28 cellular contexts compared by ENCODE assay signal in genomic region chr3:185625784-185626183, GRCh38. TPM values are rescaled to one million over a fixed set of nuclear protein-coding genes. Genes with fewer than 3 reads are reported as not detected.
DNase-seq lines count a peak whose midpoint lies in the region; ATAC-seq and TF ChIP-seq lines count a peak whose summit lies in the region.
"Had no signal": no experiment of that assay in that cellular context is flagged by ENCODE, and none has a peak within 500 bp of the region (broad histone marks: within the 10 kb centered on the region; RNA-seq: fewer than 3 reads in every experiment).

No MANE protein-coding gene starts in this region.

- H3K36me3 ChIP-seq in HEK293 (ENCODE audit: control insufficient read depth in 2 of 2, insufficient read depth in 1 of 2, low read length in 2 of 2) (peaks cover 1 to 65% of the 10 kb centered on the region in 2 experiments), testis (ENCODE audit: low read depth, missing control alignments) (no peaks in the 10 kb centered on the region)

- H3K27ac ChIP-seq in HEK293 (ENCODE audit: extremely low read depth, low read depth, low read length) (no peak overlapping the region), testis (no peak overlapping the region)
- H3K27ac ChIP-seq: HL-60, RWPE1 had no signal

- H3K36me3 Mint-ChIP-seq in activated T-cell treated with anti-CD3 and anti-CD28 coated beads, Interleukin-2, amount 50 U/mL, for 24 hours (ENCODE audit: low read depth), result peaks cover 73% of the 10 kb centered on the region
- H3K36me3 Mint-ChIP-seq in T-helper 1 cell treated with Interleukin-12 subunit alpha and Interleukin-12 subunit beta and Interleukin-4 antibody, amounts not matched to agents 30 μg/mL and 1 μg/mL, for 36 hours (ENCODE audit: low read depth), result peaks cover 23% of the 10 kb centered on the region
- H3K36me3 Mint-ChIP-seq in activated naive CD8-positive, alpha-beta T cell, result peaks cover 4% of the 10 kb centered on the region

- POLR2A ChIA-PET in HEK293 (lab: Yijun Ruan, JAX), result no interaction called here

- TF ChIP-seq POLR2A in testis (IDR thresholded peaks at IDR 0.05), result no peak

- H3K4me3 Mint-ChIP-seq in activated T-cell treated with anti-CD3 and anti-CD28 coated beads, Interleukin-2, amount 50 U/mL, for 24 hours, result no peak overlapping the region
- H3K4me3 Mint-ChIP-seq in T-helper 1 cell treated with Interleukin-12 subunit alpha and Interleukin-12 subunit beta and Interleukin-4 antibody, amounts not matched to agents 30 μg/mL and 1 μg/mL, for 36 hours, result peak overlapping the region; percentile 9
- no peak overlapping the region for H3K4me3 Mint-ChIP-seq in activated naive CD8-positive, alpha-beta T cell
- H3K4me3 Mint-ChIP-seq: CD4-positive, alpha-beta memory T cell; IgD-negative memory B cell had no signal

- no peak for TF ChIP-seq CTCF in HEK293 (tag by site-specific recombination; IDR thresholded peaks at IDR 0.05)
- TF ChIP-seq CTCF in testis (IDR thresholded peaks at IDR 0.05), result no peak

- no peaks in the 10 kb centered on the region for H3K27me3 ChIP-seq in testis

- no peak for DNase-seq in activated T-cell treated with anti-CD3 and anti-CD28 coated beads, Interleukin-2, amount 50 U/mL, for 24 hours
- no peak for DNase-seq in activated T-cell treated with anti-CD3 and anti-CD28 coated beads for 4 hours
- DNase-seq in left cardiac atrium, result no peak
- no peak for DNase-seq in testis
- DNase-seq: C1 segment of cervical spinal cord; CD4-positive, alpha-beta memory T cell; COR-L47; DMS53; GOT3; Karpas-422; NCI-H1092 treated with DMSO at 0.1 percent for 48 hours; NCI-H1436; NCI-H187; NCI-H2081 treated with DMSO at 0.1 percent for 48 hours; NCI-H2171; NCI-H226; NCI-H510A; NCI-H69; SHP77 had no signal

- CTCF ChIA-PET in HEK293 (lab: Yijun Ruan, JAX), result interaction anchor here (1.6 kb wide), 1 partner anchor 35 kb away, joined by 4 read pairs; no protein-coding TSS in a partner anchor

- WGBS in testis, 2 donors, result 79 to 83% methylated on average over 1 of the region's 1 CpG

- H3K27ac Mint-ChIP-seq in activated T-cell treated with anti-CD3 and anti-CD28 coated beads, Interleukin-2, amount 50 U/mL, for 24 hours, result peak overlapping the region; percentile 26
- H3K27ac Mint-ChIP-seq in T-helper 1 cell treated with Interleukin-12 subunit alpha and Interleukin-12 subunit beta and Interleukin-4 antibody, amounts not matched to agents 30 μg/mL and 1 μg/mL, for 36 hours, result peak overlapping the region; percentile 81
- H3K27ac Mint-ChIP-seq in activated naive CD8-positive, alpha-beta T cell, result peak overlapping the region; percentile 34
- H3K27ac Mint-ChIP-seq: IgD-negative memory B cell had no signal

- H3K27me3 Mint-ChIP-seq in activated T-cell treated with anti-CD3 and anti-CD28 coated beads, Interleukin-2, amount 50 U/mL, for 24 hours, result no peaks in the 10 kb centered on the region
- no peaks in the 10 kb centered on the region for H3K27me3 Mint-ChIP-seq in T-helper 1 cell treated with Interleukin-12 subunit alpha and Interleukin-12 subunit beta and Interleukin-4 antibody, amounts not matched to agents 30 μg/mL and 1 μg/mL, for 36 hours (ENCODE audit: low read depth)
- no peaks in the 10 kb centered on the region for H3K27me3 Mint-ChIP-seq in activated naive CD8-positive, alpha-beta T cell
- H3K27me3 Mint-ChIP-seq: CD4-positive, alpha-beta memory T cell; IgD-negative memory B cell had no signal

- ATAC-seq in HG03196 (IDR thresholded peaks at IDR 0.05; ENCODE audit: unreplicated experiment), result no peak
- ATAC-seq in left cardiac atrium, result no peak
- ATAC-seq: Panc1 had no signal

- H3K4me3 ChIP-seq in HEK293 (ENCODE audit: low read depth, low read length) (no peak overlapping the region), testis (no peak overlapping the region)
- H3K4me3 ChIP-seq: HAP-1 had no signal

- no peaks in the 10 kb centered on the region for H3K9me3 Mint-ChIP-seq in activated T-cell treated with anti-CD3 and anti-CD28 coated beads, Interleukin-2, amount 50 U/mL, for 24 hours
- H3K9me3 Mint-ChIP-seq in T-helper 1 cell treated with Interleukin-12 subunit alpha and Interleukin-12 subunit beta and Interleukin-4 antibody, amounts not matched to agents 30 μg/mL and 1 μg/mL, for 36 hours, result no peaks in the 10 kb centered on the region
- H3K9me3 Mint-ChIP-seq in activated naive CD8-positive, alpha-beta T cell (ENCODE audit: low read depth), result no peaks in the 10 kb centered on the region
- H3K9me3 Mint-ChIP-seq: CD4-positive, alpha-beta memory T cell; IgD-negative memory B cell had no signal

- intact Hi-C loops in left cardiac atrium (cut with DNase I) (no loop called here), testis (cut with DNase I; ENCODE audit: low total_unique reads) (no loop called here)

- no peaks in the 10 kb centered on the region for H3K4me1 Mint-ChIP-seq in activated T-cell treated with anti-CD3 and anti-CD28 coated beads, Interleukin-2, amount 50 U/mL, for 24 hours (ENCODE audit: low read depth)
- H3K4me1 Mint-ChIP-seq in T-helper 1 cell treated with Interleukin-12 subunit alpha and Interleukin-12 subunit beta and Interleukin-4 antibody, amounts not matched to agents 30 μg/mL and 1 μg/mL, for 36 hours (ENCODE audit: low read depth), result peaks cover 10% of the 10 kb centered on the region
- H3K4me1 Mint-ChIP-seq in activated naive CD8-positive, alpha-beta T cell (ENCODE audit: low read depth), result no peaks in the 10 kb centered on the region
- H3K4me1 Mint-ChIP-seq: CD4-positive, alpha-beta memory T cell; IgD-negative memory B cell had no signal

- H3K9me3 ChIP-seq in HEK293 (ENCODE audit: control insufficient read depth, insufficient read depth, low read depth, low read length) (no peaks in the 10 kb centered on the region), testis (no peaks in the 10 kb centered on the region)
- H3K9me3 ChIP-seq: HAP-1 had no signal

- H3K4me1 ChIP-seq in HEK293 (ENCODE audit: control insufficient read depth, insufficient read depth, low read length) (no peaks in the 10 kb centered on the region), testis (no peaks in the 10 kb centered on the region)

TF ChIP-seq in HEK293, 187 proteins besides CTCF, POLR2A, EP300 and RAD21:
- TF ChIP-seq PRDM10 (tag by site-specific recombination; IDR thresholded peaks at IDR 0.05) (no peak), ZNF621 (tag by site-specific recombination; IDR thresholded peaks at IDR 0.05) (no peak), ZNF549 (tag by site-specific recombination; IDR thresholded peaks at IDR 0.05) (no peak), ZBTB17 (tag by site-specific recombination; IDR thresholded peaks at IDR 0.05) (0 out of 2 replicates have a peak, but pooled peaks have one; percentile 32)
TF ChIP-seq in HEK293: peak in this region for 1.

RNA-seq across cellular contexts. Expression of gene SENP2, which starts 39.7 kb away (rescaled TPM):
- total RNA-seq in left cardiac atrium, result 10 to 100 TPM; 25.4 to 28.9 TPM
- total RNA-seq in testis, result 10 to 100 TPM; 56.7 to 88.1 TPM
- 146 TPM for polyA plus RNA-seq in testis (ENCODE audit: insufficient read depth, low read depth, low replicate concordance)

Comparison
In these comparisons a context has a peak if more than half of its experiments do, and no peak if none do; other contexts are left out.
1. H3K27ac Mint-ChIP-seq: peak in every context shown above with its lines; median percentile 81 in T-helper 1 cell treated with Interleukin-12 subunit alpha and Interleukin-12 subunit beta and Interleukin-4 antibody, amounts not matched to agents 30 μg/mL and 1 μg/mL, for 36 hours; 34 in activated naive CD8-positive, alpha-beta T cell; 26 in activated T-cell treated with anti-CD3 and anti-CD28 coated beads, Interleukin-2, amount 50 U/mL, for 24 hours.